16 cellular contexts compared by ENCODE assay signal in the genomic region with DNA sequence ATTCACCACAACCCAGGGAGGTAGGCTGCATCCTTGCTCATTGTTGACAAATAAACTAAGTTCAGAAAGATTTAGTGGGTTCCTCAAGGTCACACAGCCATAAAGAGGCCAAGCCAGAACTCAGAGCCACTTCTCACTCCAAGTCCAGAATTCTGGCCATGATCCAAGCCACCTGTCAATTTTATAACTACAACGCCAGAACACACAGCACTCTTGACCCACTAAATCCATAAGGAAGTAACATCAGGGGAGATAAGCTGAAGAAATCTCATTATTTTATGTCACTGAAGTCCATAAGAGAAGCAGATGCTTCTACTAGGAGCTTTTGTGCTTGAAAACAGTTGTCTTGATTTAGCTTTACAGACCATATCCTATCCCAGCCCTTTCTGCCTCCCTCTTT. TPM values are rescaled to one million over a fixed set of nuclear protein-coding genes. Genes with fewer than 3 reads are reported as not detected.
DNase-seq lines count a peak whose midpoint lies in the region; ATAC-seq and TF ChIP-seq lines count a peak whose summit lies in the region.
"Had no signal": no experiment of that assay in that cellular context is flagged by ENCODE, and none has a peak within 500 bp of the region (broad histone marks: within the 10 kb centered on the region; RNA-seq: fewer than 3 reads in every experiment).

No MANE protein-coding gene starts in this region.

- no peak for TF ChIP-seq CTCF in chondrocyte (IDR thresholded peaks at IDR 0.05)
- TF ChIP-seq CTCF in nephron (IDR thresholded peaks at IDR 0.05; ENCODE audit: unreplicated experiment in 3 of 3): no peak

- H3K4me3 Mint-ChIP-seq in chondrocyte (ENCODE audit: unreplicated experiment): no peak overlapping the region
- no peak overlapping the region for H3K4me3 Mint-ChIP-seq in nephron
- H3K4me3 Mint-ChIP-seq: CD4-positive, alpha-beta memory T cell had no signal

- H3K36me3 Mint-ChIP-seq in chondrocyte (ENCODE audit: low read depth) (peaks cover 11% of the 10 kb centered on the region), nephron (ENCODE audit: low read depth) (peaks cover 17% of the 10 kb centered on the region)
- H3K36me3 Mint-ChIP-seq: CD4-positive, alpha-beta memory T cell had no signal

- H3K9me3 Mint-ChIP-seq in chondrocyte (ENCODE audit: low read depth): peaks cover 18% of the 10 kb centered on the region
- H3K9me3 Mint-ChIP-seq in nephron: peaks cover 22% of the 10 kb centered on the region

- in situ Hi-C loops in G401 (cut with HindIII; ENCODE audit: low sequenced_read_pairs): no loop called here

- DNase-seq in G401 (ENCODE audit: low spot score) (peak; percentile 9), NCI-H82 (lab: John Stamatoyannopoulos, UW) (peak; percentile 95), chondrocyte (ENCODE audit: low spot score) (no peak), cerebellum (ENCODE audit: low spot score) (no peak)
- no peak for DNase-seq in activated CD8-positive, alpha-beta memory T cell treated with anti-CD3 and anti-CD28 coated beads for 24 hours
- DNase-seq: CD4-positive, alpha-beta memory T cell; DMS153; KBM-7; MV-4-11; NCI-H187 treated with DMSO at 0.1 percent for 48 hours; NCI-H226; NCI-H526 treated with DMSO at 0.1 percent for 48 hours; OCI-M1; SHP77 treated with DMSO at 0.1 percent for 48 hours had no signal

- no peaks in the 10 kb centered on the region for H3K27me3 Mint-ChIP-seq in chondrocyte (ENCODE audit: low read depth)
- H3K27me3 Mint-ChIP-seq in nephron (ENCODE audit: low read depth): no peaks in the 10 kb centered on the region
- H3K27me3 Mint-ChIP-seq: CD4-positive, alpha-beta memory T cell had no signal

- H3K27ac Mint-ChIP-seq in chondrocyte (ENCODE audit: unreplicated experiment) (peak overlapping the region; percentile 79), nephron (peak overlapping the region; percentile 32 to 74 (median 45))
- H3K27ac Mint-ChIP-seq: CD4-positive, alpha-beta memory T cell had no signal

- H3K4me1 Mint-ChIP-seq in chondrocyte (ENCODE audit: low read depth) (peaks cover 41% of the 10 kb centered on the region), nephron (peaks cover 54% of the 10 kb centered on the region)
- H3K4me1 Mint-ChIP-seq: CD4-positive, alpha-beta memory T cell had no signal

- no peak for ATAC-seq in GM19452 (IDR thresholded peaks at IDR 0.05; ENCODE audit: unreplicated experiment)

RNA-seq across cellular contexts. Expression of a gene that starts 15.9 kb away (rescaled TPM):
- not detected in 2 replicates for total RNA-seq in G401 (2014; rRNA removed; shearing (Covaris generic))
- total RNA-seq in chondrocyte (92.2 to 175 TPM (median 166 TPM) in 3 replicates), cerebellum (16.7 TPM)

Comparison
In these comparisons a context has a peak if more than half of its experiments do, and no peak if none do; other contexts are left out.
1. DNase-seq: peak in G401 (single experiment) and NCI-H82 (single experiment); none in chondrocyte (single experiment), activated CD8-positive, alpha-beta memory T cell treated with anti-CD3 and anti-CD28 coated beads for 24 hours (single experiment) and cerebellum (single experiment).
2. RNA of a gene that starts 15.9 kb away (total RNA-seq): 92.2 to 175 TPM in chondrocyte and 16.7 TPM in cerebellum (single experiment); not detected in G401; every median in the first group is over 10 times any median in the second.